ENCODE assay signal across 26 cellular contexts in genomic region chr4:145929415-145930178, GRCh38. TPM values are rescaled to one million over a fixed set of nuclear protein-coding genes. Genes with fewer than 3 reads are reported as not detected.
DNase-seq lines count a peak whose midpoint lies in the region; ATAC-seq and TF ChIP-seq lines count a peak whose summit lies in the region.
"Had no signal": no experiment of that assay in that cellular context is flagged by ENCODE, and none has a peak within 500 bp of the region (broad histone marks: within the 10 kb centered on the region; RNA-seq: fewer than 3 reads in every experiment).

No MANE protein-coding gene starts in this region.

- H3K27ac ChIP-seq in SK-N-SH (ENCODE audit: low read depth in 2 of 2, low read length in 1 of 2), result peak overlapping the region; percentile 13 to 50; a peak in 1 of 4 replicates
- peak overlapping the region; percentile 71 for H3K27ac ChIP-seq in left ventricle myocardium inferior (replicated peaks)
- peak overlapping the region; percentile 55 to 68 (median 62) for H3K27ac ChIP-seq in gastrocnemius medialis
- H3K27ac ChIP-seq: pancreas, uterus, WERI-Rb-1 had no signal

- peaks cover 63% of the 10 kb centered on the region for H3K4me1 Mint-ChIP-seq in activated naive CD8-positive, alpha-beta T cell (ENCODE audit: low read depth)
- peaks cover 55% of the 10 kb centered on the region for H3K4me1 Mint-ChIP-seq in activated naive CD8-positive, alpha-beta T cell treated with anti-CD3 and anti-CD28 coated beads for 36 hours

- 81% methylated on average over 2 of the region's 2 CpGs for WGBS in SK-N-SH (ENCODE audit: low lambda C conversion rate)

- H3K36me3 ChIP-seq in SK-N-SH (replicated peaks in 1 of 2; ENCODE audit: control insufficient read depth in 1 of 2, insufficient read depth in 2 of 2, low read length in 1 of 2) (peaks cover 2 to 17% of the 10 kb centered on the region in 2 experiments), left ventricle myocardium inferior (no peaks in the 10 kb centered on the region), gastrocnemius medialis (no peaks in the 10 kb centered on the region)
- H3K36me3 ChIP-seq: pancreas, uterus, WERI-Rb-1 had no signal

- H3K27me3 Mint-ChIP-seq in activated naive CD8-positive, alpha-beta T cell, result no peaks in the 10 kb centered on the region
- H3K27me3 Mint-ChIP-seq in activated naive CD8-positive, alpha-beta T cell treated with anti-CD3 and anti-CD28 coated beads for 36 hours, result no peaks in the 10 kb centered on the region
- H3K27me3 Mint-ChIP-seq: activated CD4-positive, alpha-beta memory T cell treated with anti-CD3 and anti-CD28 coated beads for 36 hours; naive B cell had no signal

- no peak for ATAC-seq in gastrocnemius medialis

- TF ChIP-seq EP300 in SK-N-SH (IDR thresholded peaks at IDR 0.05; ENCODE audit: borderline replicate concordance in 1 of 2, low read depth in 1 of 2, low read length in 1 of 2), result no peak

- H3F3A ChIP-seq in SK-N-SH (replicated peaks; ENCODE audit: insufficient read depth), result peaks cover 5% of the 10 kb centered on the region

- TF ChIP-seq POLR2A in gastrocnemius medialis (IDR thresholded peaks at IDR 0.05), result no peak

- intact Hi-C loops in left ventricle myocardium inferior (cut with micrococcal nuclease), result no loop called here
- intact Hi-C loops in gastrocnemius medialis (cut with DNase I; ENCODE audit: low total_unique reads), result loop anchor here (2.0 kb wide), 1 partner anchor 19 kb away; no protein-coding TSS in a partner anchor

- H3K9me2 ChIP-seq in SK-N-SH, result no peaks in the 10 kb centered on the region

- peaks cover 98% of the 10 kb centered on the region for H3K79me2 ChIP-seq in SK-N-SH (ENCODE audit: insufficient read depth)

- H3K9me3 ChIP-seq in SK-N-SH (no peaks in the 10 kb centered on the region), left ventricle myocardium inferior (replicated peaks) (no peaks in the 10 kb centered on the region), gastrocnemius medialis (no peaks in the 10 kb centered on the region)
- H3K9me3 ChIP-seq: pancreas, uterus had no signal

- H3K27me3 ChIP-seq in SK-N-SH (ENCODE audit: insufficient read depth) (no peaks in the 10 kb centered on the region), left ventricle myocardium inferior (ENCODE audit: low read depth) (no peaks in the 10 kb centered on the region), gastrocnemius medialis (no peaks in the 10 kb centered on the region)
- H3K27me3 ChIP-seq: pancreas, uterus had no signal

- H3K4me2 ChIP-seq in SK-N-SH, result no peak overlapping the region

- peaks cover 4% of the 10 kb centered on the region for H3K9me3 Mint-ChIP-seq in activated naive CD8-positive, alpha-beta T cell (ENCODE audit: low read depth)
- H3K9me3 Mint-ChIP-seq in activated naive CD8-positive, alpha-beta T cell treated with anti-CD3 and anti-CD28 coated beads for 36 hours, result peaks cover 17% of the 10 kb centered on the region

- H2AFZ ChIP-seq in SK-N-SH (ENCODE audit: low read depth), result no peak overlapping the region

- H3K36me3 Mint-ChIP-seq in activated naive CD8-positive, alpha-beta T cell, result peaks cover 14% of the 10 kb centered on the region
- H3K36me3 Mint-ChIP-seq in activated naive CD8-positive, alpha-beta T cell treated with anti-CD3 and anti-CD28 coated beads for 36 hours, result peaks cover 53% of the 10 kb centered on the region

- H4K20me1 ChIP-seq in SK-N-SH (ENCODE audit: insufficient read depth), result peaks cover 37% of the 10 kb centered on the region

- no peak for DNase-seq in activated naive CD8-positive, alpha-beta T cell treated with anti-CD3 and anti-CD28 coated beads for 36 hours
- DNase-seq in SK-N-SH (no peak), left ventricle myocardium inferior (no peak), gastrocnemius medialis (no peak), nucleus accumbens (lab: John Stamatoyannopoulos, UW) (no peak), T-helper 2 cell (no peak), DMS114 treated with DMSO at 0.1 percent for 48 hours (lab: John Stamatoyannopoulos, UW; ENCODE audit: unreplicated experiment) (no peak)
- DNase-seq: 8988T; activated CD4-positive, alpha-beta memory T cell treated with anti-CD3 and anti-CD28 coated beads for 36 hours; activated naive CD4-positive, alpha-beta T cell treated with anti-CD3 and anti-CD28 coated beads for 36 hours; activated T-cell treated with anti-CD3 and anti-CD28 coated beads, Interleukin-2, amount 50 U/mL, for 1 hour; Calu3; H7; KG1; naive B cell; NCI-H1048; NCI-H2081; pancreas; stimulated activated CD4-positive, alpha-beta T cell treated with anti-CD3 and anti-CD28 coated beads, Interleukin-2, amount 100 ng/mL, for 48 hours; substantia nigra; uterus; WERI-Rb-1 had no signal

- CTCF ChIA-PET in SK-N-SH (lab: Yijun Ruan, JAX), result interaction anchor here (0.9 kb wide), 1 partner anchor 18 kb away, joined by 3 read pairs; no protein-coding TSS in a partner anchor

- H3K4me3 Mint-ChIP-seq in activated naive CD8-positive, alpha-beta T cell, result no peak overlapping the region
- no peak overlapping the region for H3K4me3 Mint-ChIP-seq in activated naive CD8-positive, alpha-beta T cell treated with anti-CD3 and anti-CD28 coated beads for 36 hours
- H3K4me3 Mint-ChIP-seq: activated CD4-positive, alpha-beta memory T cell treated with anti-CD3 and anti-CD28 coated beads for 36 hours; activated naive CD4-positive, alpha-beta T cell treated with anti-CD3 and anti-CD28 coated beads for 36 hours; naive B cell; T-helper 1 cell treated with Interleukin-12 subunit alpha and Interleukin-12 subunit beta and Interleukin-4 antibody, amounts not matched to agents 30 μg/mL and 1 μg/mL, for 36 hours had no signal

- no peak overlapping the region for H3K4me3 ChIP-seq in SK-N-SH (ENCODE audit: low read depth in 2 of 2, low read length in 1 of 2)
- H3K4me3 ChIP-seq in left ventricle myocardium inferior, result no peak overlapping the region
- H3K4me3 ChIP-seq in gastrocnemius medialis, result peak overlapping the region in 1 of 4 donors; percentile 4
- H3K4me3 ChIP-seq: lung, pancreas, skin epidermis, uterus had no signal

- H3K4me1 ChIP-seq in SK-N-SH (ENCODE audit: control insufficient read depth in 1 of 2, insufficient read depth in 2 of 2, low read depth in 1 of 2, low read length in 1 of 2), result peaks cover 34 to 39% of the 10 kb centered on the region in 2 experiments
- peaks cover 36% of the 10 kb centered on the region for H3K4me1 ChIP-seq in left ventricle myocardium inferior
- H3K4me1 ChIP-seq in gastrocnemius medialis, result peaks cover 37 to 42% of the 10 kb centered on the region in 2 donors
- H3K4me1 ChIP-seq: uterus had no signal

- peak overlapping the region; percentile 77 for H3K27ac Mint-ChIP-seq in activated naive CD8-positive, alpha-beta T cell
- H3K27ac Mint-ChIP-seq in activated naive CD8-positive, alpha-beta T cell treated with anti-CD3 and anti-CD28 coated beads for 36 hours, result no peak overlapping the region
- H3K27ac Mint-ChIP-seq: activated CD4-positive, alpha-beta memory T cell treated with anti-CD3 and anti-CD28 coated beads for 36 hours; activated naive CD4-positive, alpha-beta T cell treated with anti-CD3 and anti-CD28 coated beads for 36 hours; T-helper 1 cell treated with Interleukin-12 subunit alpha and Interleukin-12 subunit beta and Interleukin-4 antibody, amounts not matched to agents 30 μg/mL and 1 μg/mL, for 36 hours had no signal

- TF ChIP-seq CTCF in SK-N-SH (IDR thresholded peaks at IDR 0.05) (no peak), left ventricle myocardium inferior (IDR thresholded peaks at IDR 0.05; ENCODE audit: borderline replicate concordance) (no peak), gastrocnemius medialis (IDR thresholded peaks at IDR 0.05 in 4 of 5, conservative IDR thresholded peaks at IDR 0.05 in 1 of 5) (no peak)

- POLR2A ChIA-PET in SK-N-SH (lab: Yijun Ruan, JAX), result interaction anchor here (0.6 to 1.4 kb wide), 2 partner anchors 149 to 196 kb away, joined by 3 read pairs; no protein-coding TSS in a partner anchor

- no peak for TF ChIP-seq RAD21 in SK-N-SH (IDR thresholded peaks at IDR 0.05; ENCODE audit: low read length)

- no peak overlapping the region for H3K9ac ChIP-seq in SK-N-SH

- in situ Hi-C loops in gastrocnemius medialis (cut with MboI; ENCODE audit: low sequenced_read_pairs in 4 of 4), result loop anchor here in 2 of 4 donors (10.0 to 25.0 kb wide), 2 partner anchors 192 to 195 kb away; no protein-coding TSS in a partner anchor

TF ChIP-seq in SK-N-SH, 30 proteins besides CTCF, POLR2A, EP300 and RAD21:
- TF ChIP-seq FOSL2 (IDR thresholded peaks at IDR 0.05; ENCODE audit: borderline replicate concordance, low read depth), result no peak
- TF ChIP-seq NFIC (IDR thresholded peaks at IDR 0.05; ENCODE audit: borderline replicate concordance), result no peak
- TF ChIP-seq SIN3A (IDR thresholded peaks at IDR 0.05; ENCODE audit: borderline replicate concordance, low read depth, low read length), result no peak
- no peak for TF ChIP-seq GATA2 (CRISPR knock-in tag; IDR thresholded peaks at IDR 0.05)
- TF ChIP-seq SMC3 (IDR thresholded peaks at IDR 0.05; ENCODE audit: low read depth, low read length), result no peak
- TF ChIP-seq ELF1 (IDR thresholded peaks at IDR 0.05), result no peak
- no peak for TF ChIP-seq TEAD4 (IDR thresholded peaks at IDR 0.05; ENCODE audit: borderline replicate concordance, insufficient read depth)

RNA-seq across cellular contexts. Expression of gene ZNF827, which starts 9.0 kb away (rescaled TPM):
- total RNA-seq in activated naive CD8-positive, alpha-beta T cell treated with anti-CD3 and anti-CD28 coated beads for 36 hours, result 10 to 100 TPM; 22.8 to 23.0 TPM
- polyA plus RNA-seq in SK-N-SH (2012; rRNA removed), result 20.9 and 23.2 TPM in 2 replicates
- 9.2 and 15.9 TPM in 2 replicates for polyA plus RNA-seq in SK-N-SH (2012; cell fraction: cytosol; rRNA removed)
- polyA plus RNA-seq in SK-N-SH (2012; cell fraction: nucleus; rRNA removed), result 93.0 and 172 TPM in 2 replicates
- total RNA-seq in left ventricle myocardium inferior (19.0 TPM), gastrocnemius medialis (10 to 100 TPM in 2 of 4 donors, 1 to 10 TPM in 2; 7.2 to 16.1 (median 10.9) TPM)
